ENCODE assay signal across 8 cellular contexts in genomic region chr1:58815069-58815679, GRCh38. TPM values are rescaled to one million over a fixed set of nuclear protein-coding genes. Genes with fewer than 3 reads are reported as not detected.
DNase-seq lines count a peak whose midpoint lies in the region; ATAC-seq and TF ChIP-seq lines count a peak whose summit lies in the region.

No MANE protein-coding gene starts in this region.

- peak overlapping the region; percentile 84 for H3K4me3 Mint-ChIP-seq in activated naive CD8-positive, alpha-beta T cell treated with anti-CD3 and anti-CD28 coated beads, Interleukin-2, amount 10 ng/mL, durations not matched to agents 7 days and 5 days

- H3K9me3 ChIP-seq in A673 (ENCODE audit: low read depth, low read length, poor library complexity, severe bottlenecking) (no peaks in the 10 kb centered on the region), Peyer's patch (no peaks in the 10 kb centered on the region), cardiac muscle cell (ENCODE audit: low read depth) (no peaks in the 10 kb centered on the region)

- POLR2A ChIA-PET in A673 (lab: Charles Lee; ENCODE audit: low non-redundant PET): no interaction called here
- POLR2A ChIA-PET in activated naive CD8-positive, alpha-beta T cell treated with anti-CD3 and anti-CD28 coated beads, Interleukin-2, amount 10 ng/mL, durations not matched to agents 7 days and 5 days (lab: Charles Lee): interaction anchor here (1.6 to 3.4 kb wide), 2 partner anchors 31 to 127 kb away, joined by 6 to 11 read pairs; partner anchors contain the start of gene JUN

- no peaks in the 10 kb centered on the region for H3K9me3 Mint-ChIP-seq in activated naive CD8-positive, alpha-beta T cell treated with anti-CD3 and anti-CD28 coated beads, Interleukin-2, amount 10 ng/mL, durations not matched to agents 7 days and 5 days

- no peak for TF ChIP-seq CTCF in A673 (conservative IDR thresholded peaks at IDR 0.05; ENCODE audit: low read depth, low read length)
- TF ChIP-seq CTCF in Peyer's patch (IDR thresholded peaks at IDR 0.05): peak in 1 of 6 experiments; percentile 12
- TF ChIP-seq CTCF in cardiac muscle cell (IDR thresholded peaks at IDR 0.05; ENCODE audit: low read depth, low read length): no peak

- no peak for DNase-seq in A673 (ENCODE audit: low spot score)
- DNase-seq in Peyer's patch: peak; percentile 77 to 92 (median 91)
- peak; percentile 76 for DNase-seq in activated naive CD8-positive, alpha-beta T cell treated with anti-CD3 and anti-CD28 coated beads, Interleukin-2, amount 10 ng/mL, durations not matched to agents 7 days and 5 days
- peak in 1 of 2 donors; percentile 94 for DNase-seq in cardiac muscle cell (ENCODE audit: low read depth in 1 of 2, low spot score in 1 of 2)
- peak; percentile 42 for DNase-seq in pons (ENCODE audit: low spot score)
- DNase-seq in DMS114 treated with DMSO at 0.1 percent for 48 hours (lab: John Stamatoyannopoulos, UW; ENCODE audit: unreplicated experiment): no peak

- intact Hi-C loops in A673 (cut with micrococcal nuclease; ENCODE audit: unreplicated experiment): no loop called here

- no peak overlapping the region for H3K27ac ChIP-seq in A673 (ENCODE audit: low read depth, low read length, poor library complexity, severe bottlenecking)
- H3K27ac ChIP-seq in Peyer's patch: peak overlapping the region; percentile 84 to 94 (median 91)
- H3K27ac ChIP-seq in cardiac muscle cell: no peak overlapping the region

- H3K36me3 Mint-ChIP-seq in activated naive CD8-positive, alpha-beta T cell treated with anti-CD3 and anti-CD28 coated beads, Interleukin-2, amount 10 ng/mL, durations not matched to agents 7 days and 5 days: no peaks in the 10 kb centered on the region

- peak overlapping the region; percentile 84 for H3K27ac Mint-ChIP-seq in activated naive CD8-positive, alpha-beta T cell treated with anti-CD3 and anti-CD28 coated beads, Interleukin-2, amount 10 ng/mL, durations not matched to agents 7 days and 5 days

- H3K4me1 Mint-ChIP-seq in activated naive CD8-positive, alpha-beta T cell treated with anti-CD3 and anti-CD28 coated beads, Interleukin-2, amount 10 ng/mL, durations not matched to agents 7 days and 5 days: peaks cover 30% of the 10 kb centered on the region

- H3K27me3 Mint-ChIP-seq in activated naive CD8-positive, alpha-beta T cell treated with anti-CD3 and anti-CD28 coated beads, Interleukin-2, amount 10 ng/mL, durations not matched to agents 7 days and 5 days: peaks cover 3% of the 10 kb centered on the region

- H3K4me3 ChIP-seq in A673 (ENCODE audit: low read depth, low read length, poor library complexity, severe bottlenecking): peak overlapping the region; percentile 61
- peak overlapping the region; percentile 37 to 64 (median 56) for H3K4me3 ChIP-seq in Peyer's patch
- peak overlapping the region; percentile 25 for H3K4me3 ChIP-seq in cardiac muscle cell

- H3K27me3 ChIP-seq in A673 (replicated peaks; ENCODE audit: insufficient read depth, low read depth, low read length, poor library complexity) (no peaks in the 10 kb centered on the region), Peyer's patch (no peaks in the 10 kb centered on the region), cardiac muscle cell (peaks cover 16% of the 10 kb centered on the region)

- H3K4me1 ChIP-seq in A673 (ENCODE audit: insufficient read depth, low read length, poor library complexity, severe bottlenecking): peaks cover 13% of the 10 kb centered on the region
- H3K4me1 ChIP-seq in Peyer's patch: peaks cover 0 to 25% (median 5%) of the 10 kb centered on the region in 4 donors
- H3K4me1 ChIP-seq in cardiac muscle cell (ENCODE audit: low read depth): no peaks in the 10 kb centered on the region

- ATAC-seq in GM18907 (IDR thresholded peaks at IDR 0.05; ENCODE audit: unreplicated experiment) (peak; percentile 49), HG03095 (IDR thresholded peaks at IDR 0.05; ENCODE audit: unreplicated experiment) (peak; percentile 61)
- peak; percentile 35 for ATAC-seq in activated naive CD8-positive, alpha-beta T cell treated with anti-CD3 and anti-CD28 coated beads, Interleukin-2, amount 10 ng/mL, durations not matched to agents 7 days and 5 days (ENCODE audit: low read depth)

- BruUV-seq in A673 (replicated peaks; lab: Mats Ljungman, UMichigan): no TSS peak

- TF ChIP-seq POLR2A in Peyer's patch (IDR thresholded peaks at IDR 0.05): peak; percentile 44 to 46

- H3K36me3 ChIP-seq in A673 (ENCODE audit: insufficient read depth, low read length, poor library complexity, severe bottlenecking) (no peaks in the 10 kb centered on the region), Peyer's patch (no peaks in the 10 kb centered on the region), cardiac muscle cell (no peaks in the 10 kb centered on the region)

- CTCF ChIA-PET in A673 (lab: Charles Lee): no interaction called here

RNA-seq across cellular contexts. Expression of gene JUN, which starts 31.3 kb away (rescaled TPM):
- total RNA-seq in A673 (2021): 16.9 and 24.9 TPM in 2 replicates
- total RNA-seq in Peyer's patch: 100 to 1,000 TPM; 158 to 277 (median 208) TPM
- 10 to 100 TPM; 73.4 to 75.7 TPM for total RNA-seq in activated naive CD8-positive, alpha-beta T cell treated with anti-CD3 and anti-CD28 coated beads, Interleukin-2, amount 10 ng/mL, durations not matched to agents 7 days and 5 days
- total RNA-seq in cardiac muscle cell: 77.9 and 126 TPM in 2 replicates
- polyA plus RNA-seq in cardiac muscle cell: 25.0 and 29.3 TPM in 2 replicates

Comparison
In these comparisons a context has a peak if more than half of its experiments do, and no peak if none do; other contexts are left out.
1. DNase-seq: peak in Peyer's patch (3 of 3), activated naive CD8-positive, alpha-beta T cell treated with anti-CD3 and anti-CD28 coated beads, Interleukin-2, amount 10 ng/mL, durations not matched to agents 7 days and 5 days (single experiment) and pons (single experiment); none in A673 (single experiment) and DMS114 treated with DMSO at 0.1 percent for 48 hours (single experiment).
2. H3K27ac ChIP-seq: peak in Peyer's patch (4 of 4); none in A673 (single experiment) and cardiac muscle cell (single experiment).
3. Peak in every context shown above with its lines, with median percentiles within 50 percentile points of each other: H3K4me3 ChIP-seq and ATAC-seq.